Comparison of ENCODE assay signal across 13 cellular contexts in the genomic region with DNA sequence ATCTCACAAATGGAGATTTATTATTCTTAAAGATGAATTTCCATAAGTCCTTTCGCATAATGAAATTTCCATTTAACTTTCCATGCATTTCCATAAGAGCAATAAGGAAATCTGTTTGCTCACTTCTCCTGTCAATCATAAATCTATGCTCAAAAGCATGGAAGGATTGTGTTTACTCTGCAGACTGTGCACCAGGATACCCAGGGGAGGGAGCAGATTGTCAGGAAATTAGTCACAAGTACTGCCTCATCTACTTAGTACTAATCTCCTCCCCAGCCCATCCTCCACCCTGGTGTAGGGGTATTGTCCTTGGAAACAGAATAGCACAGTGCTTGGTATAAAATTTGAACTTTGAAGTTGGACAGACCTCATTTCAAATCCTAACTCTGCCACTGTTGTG. TPM values are rescaled to one million over a fixed set of nuclear protein-coding genes. Genes with fewer than 3 reads are reported as not detected.
DNase-seq lines count a peak whose midpoint lies in the region; ATAC-seq, FAIRE-seq and TF ChIP-seq lines count a peak whose summit lies in the region.
"Had no signal": no experiment of that assay in that cellular context is flagged by ENCODE, and none has a peak within 500 bp of the region (broad histone marks: within the 10 kb centered on the region; RNA-seq: fewer than 3 reads in every experiment).

No MANE protein-coding gene starts in this region.

- H3K4me2 ChIP-seq in endothelial cell of umbilical vein (ENCODE audit: insufficient read depth, low read length): no peak overlapping the region

- H4K20me1 ChIP-seq in endothelial cell of umbilical vein (replicated peaks; ENCODE audit: control insufficient read depth, extremely low read depth, insufficient read depth, low read length): no peaks in the 10 kb centered on the region

- H3K27me3 ChIP-seq in breast epithelium (no peaks in the 10 kb centered on the region), endothelial cell of umbilical vein (ENCODE audit: control insufficient read depth in 2 of 2, insufficient read depth in 2 of 2, low read length in 2 of 2) (no peaks in the 10 kb centered on the region)
- H3K27me3 ChIP-seq: heart left ventricle had no signal

- H3K4me3 ChIP-seq in breast epithelium: no peak overlapping the region
- no peak overlapping the region for H3K4me3 ChIP-seq in endothelial cell of umbilical vein (replicated peaks in 1 of 3; ENCODE audit: insufficient read depth in 1 of 3, low read depth in 1 of 3, low read length in 3 of 3)
- H3K4me3 ChIP-seq: heart left ventricle had no signal

- TF ChIP-seq POLR2A in breast epithelium (IDR thresholded peaks at IDR 0.05) (no peak), endothelial cell of umbilical vein (IDR thresholded peaks at IDR 0.05; ENCODE audit: low read depth, low read length) (no peak), GM12892 (IDR thresholded peaks at IDR 0.05; ENCODE audit: low read depth, low read length) (no peak)

- H3K36me3 Mint-ChIP-seq in MCF 10A (ENCODE audit: insufficient read depth, unreplicated experiment): no peaks in the 10 kb centered on the region
- H3K36me3 Mint-ChIP-seq in stimulated activated effector memory CD8-positive, alpha-beta T cell treated with anti-CD3 and anti-CD28 coated beads, Interleukin-12 subunit alpha, Interleukin-12 subunit beta, amount 100 ng/mL, for 72 hours: no peaks in the 10 kb centered on the region
- H3K36me3 Mint-ChIP-seq: brain had no signal

- BruUV-seq in MCF 10A (replicated peaks; lab: Mats Ljungman, UMichigan) (no TSS peak), endothelial cell of umbilical vein (replicated peaks; lab: Mats Ljungman, UMichigan) (no TSS peak)

- H3K9me1 ChIP-seq in endothelial cell of umbilical vein (replicated peaks; ENCODE audit: control insufficient read depth, extremely low read depth, insufficient read depth, low read length): no peaks in the 10 kb centered on the region

- intact Hi-C loops in MCF 10A (cut with micrococcal nuclease): no loop called here
- intact Hi-C loops in breast epithelium (cut with DNase I; ENCODE audit: low total_unique reads): no loop called here
- intact Hi-C loops in endothelial cell of umbilical vein (cut with micrococcal nuclease): no loop called here

- ATAC-seq in stimulated activated effector memory CD8-positive, alpha-beta T cell treated with anti-CD3 and anti-CD28 coated beads, Interleukin-12 subunit alpha, Interleukin-12 subunit beta, amount 100 ng/mL, for 72 hours: peak; percentile 85
- ATAC-seq: heart left ventricle had no signal

- no peak overlapping the region for H3K9ac ChIP-seq in endothelial cell of umbilical vein (replicated peaks; ENCODE audit: extremely low read depth, insufficient read depth, low read length)

- H3K4me3 Mint-ChIP-seq in MCF 10A (ENCODE audit: unreplicated experiment): no peak overlapping the region
- no peak overlapping the region for H3K4me3 Mint-ChIP-seq in stimulated activated effector memory CD8-positive, alpha-beta T cell treated with anti-CD3 and anti-CD28 coated beads, Interleukin-12 subunit alpha, Interleukin-12 subunit beta, amount 100 ng/mL, for 72 hours
- H3K4me3 Mint-ChIP-seq: brain, CD14-positive monocyte had no signal

- H3K9me3 ChIP-seq in breast epithelium: no peaks in the 10 kb centered on the region
- H3K9me3 ChIP-seq in endothelial cell of umbilical vein (replicated peaks; ENCODE audit: control insufficient read depth, insufficient read depth, low read length): no peaks in the 10 kb centered on the region
- H3K9me3 ChIP-seq: heart left ventricle had no signal

- H3K79me2 ChIP-seq in endothelial cell of umbilical vein (ENCODE audit: control insufficient read depth, insufficient read depth, low read length): no peaks in the 10 kb centered on the region

- H3K36me3 ChIP-seq in breast epithelium (no peaks in the 10 kb centered on the region), endothelial cell of umbilical vein (ENCODE audit: control insufficient read depth in 2 of 2, extremely low read depth in 1 of 2, insufficient read depth in 2 of 2, low read length in 2 of 2) (no peaks in the 10 kb centered on the region)
- H3K36me3 ChIP-seq: heart left ventricle had no signal

- H3K27ac ChIP-seq in breast epithelium: no peak overlapping the region
- no peak overlapping the region for H3K27ac ChIP-seq in endothelial cell of umbilical vein (ENCODE audit: insufficient read depth, low read depth, low read length)
- H3K27ac ChIP-seq: heart left ventricle had no signal

- H3K27ac Mint-ChIP-seq in MCF 10A (ENCODE audit: low read depth, unreplicated experiment): no peak overlapping the region
- H3K27ac Mint-ChIP-seq in stimulated activated effector memory CD8-positive, alpha-beta T cell treated with anti-CD3 and anti-CD28 coated beads, Interleukin-12 subunit alpha, Interleukin-12 subunit beta, amount 100 ng/mL, for 72 hours: no peak overlapping the region
- H3K27ac Mint-ChIP-seq: brain had no signal

- dilution Hi-C loops in endothelial cell of umbilical vein (cut with MboI; ENCODE audit: extremely low pct_ligation_motif_present, low sequenced_read_pairs): no loop called here

- DNase-seq in MCF 10A (ENCODE audit: unreplicated experiment): peak; percentile 75
- DNase-seq in breast epithelium (ENCODE audit: low spot score in 2 of 2): no peak
- DNase-seq in NCI-H524 treated with DMSO at 0.1 percent for 48 hours (lab: John Stamatoyannopoulos, UW): peak; percentile 77
- DNase-seq in endothelial cell of umbilical vein (ENCODE audit: low read depth, low spot score): peak; percentile 73
- DNase-seq in stimulated activated effector memory CD8-positive, alpha-beta T cell treated with anti-CD3 and anti-CD28 coated beads, Interleukin-12 subunit alpha, Interleukin-12 subunit beta, amount 100 ng/mL, for 72 hours (ENCODE audit: low spot score in 2 of 2): no peak
- DNase-seq in GOT3 (lab: John Stamatoyannopoulos, UW): no peak
- DNase-seq in COR-L47 (lab: John Stamatoyannopoulos, UW): no peak
- DNase-seq in GM12892 (ENCODE audit: insufficient read length): no peak
- DNase-seq: activated CD4-positive, alpha-beta T cell treated with anti-CD3 and anti-CD28 coated beads for 48 hours; heart left ventricle; stimulated activated CD4-positive, alpha-beta T cell treated with anti-CD3 and anti-CD28 coated beads, Interleukin-1b, Interleukin-23, amount 100 ng/mL, for 48 hours had no signal

- H3K9me3 Mint-ChIP-seq in MCF 10A (ENCODE audit: unreplicated experiment): no peaks in the 10 kb centered on the region
- no peaks in the 10 kb centered on the region for H3K9me3 Mint-ChIP-seq in stimulated activated effector memory CD8-positive, alpha-beta T cell treated with anti-CD3 and anti-CD28 coated beads, Interleukin-12 subunit alpha, Interleukin-12 subunit beta, amount 100 ng/mL, for 72 hours
- H3K9me3 Mint-ChIP-seq: CD14-positive monocyte had no signal

- no peaks in the 10 kb centered on the region for H3K27me3 Mint-ChIP-seq in MCF 10A (ENCODE audit: insufficient read depth, unreplicated experiment)

- CTCF ChIA-PET in MCF 10A (lab: Yijun Ruan, JAX): interaction anchor here (1.1 kb wide), 1 partner anchor 122 kb away, joined by 3 read pairs; no protein-coding TSS in a partner anchor
- CTCF ChIA-PET in endothelial cell of umbilical vein (lab: Charles Lee): no interaction called here

- H3K4me1 Mint-ChIP-seq in MCF 10A (ENCODE audit: insufficient read depth, unreplicated experiment): peaks cover 7% of the 10 kb centered on the region
- peaks cover 34% of the 10 kb centered on the region for H3K4me1 Mint-ChIP-seq in stimulated activated effector memory CD8-positive, alpha-beta T cell treated with anti-CD3 and anti-CD28 coated beads, Interleukin-12 subunit alpha, Interleukin-12 subunit beta, amount 100 ng/mL, for 72 hours
- H3K4me1 Mint-ChIP-seq: brain had no signal

- no peak overlapping the region for H2AFZ ChIP-seq in endothelial cell of umbilical vein (ENCODE audit: low read depth, low read length)

- H3K4me1 ChIP-seq in breast epithelium (no peaks in the 10 kb centered on the region), endothelial cell of umbilical vein (ENCODE audit: control insufficient read depth, extremely low read depth, insufficient read depth, low read length) (peaks cover 4% of the 10 kb centered on the region)

- no peak for TF ChIP-seq CTCF in MCF 10A (IDR thresholded peaks at IDR 0.05; ENCODE audit: unreplicated experiment)
- TF ChIP-seq CTCF in breast epithelium (IDR thresholded peaks at IDR 0.05): no peak
- no peak for TF ChIP-seq CTCF in endothelial cell of umbilical vein (IDR thresholded peaks at IDR 0.05; ENCODE audit: extremely low read depth in 1 of 2, insufficient read depth in 1 of 2, low read depth in 1 of 2, low read length in 2 of 2)

- peak; percentile 53 for FAIRE-seq in endothelial cell of umbilical vein (lab: Jason Lieb, UNC)
- FAIRE-seq in GM12892 (lab: Jason Lieb, UNC): no peak

- POLR2A ChIA-PET in MCF 10A (lab: Yijun Ruan, JAX): interaction anchor here (1.2 kb wide), 1 partner anchor 120 kb away, joined by 4 read pairs; no protein-coding TSS in a partner anchor
- POLR2A ChIA-PET in endothelial cell of umbilical vein (lab: Charles Lee): interaction anchor here (0.6 kb wide), 1 partner anchor 20 kb away, joined by 3 read pairs; no protein-coding TSS in a partner anchor

TF ChIP-seq in endothelial cell of umbilical vein, 7 proteins besides CTCF, POLR2A, EP300 and RAD21 (continues in another document):
- peak; percentile 59 for TF ChIP-seq FOS (IDR thresholded peaks at IDR 0.05; ENCODE audit: borderline replicate concordance, insufficient read depth, low read length)
- TF ChIP-seq JUN (IDR thresholded peaks at IDR 0.05; ENCODE audit: borderline replicate concordance, insufficient read depth, insufficient read length, low read depth): no peak
- TF ChIP-seq POLR2AphosphoS5 (IDR thresholded peaks at IDR 0.05; ENCODE audit: insufficient read depth, low read depth, low read length): no peak
- TF ChIP-seq EZH2 (IDR thresholded peaks at IDR 0.05; ENCODE audit: borderline replicate concordance, low read depth, low read length, severe bottlenecking): no peak
- TF ChIP-seq, protein P1, sequence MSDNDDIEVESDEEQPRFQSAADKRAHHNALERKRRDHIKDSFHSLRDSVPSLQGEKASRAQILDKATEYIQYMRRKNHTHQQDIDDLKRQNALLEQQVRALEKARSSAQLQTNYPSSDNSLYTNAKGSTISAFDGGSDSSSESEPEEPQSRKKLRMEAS (IDR thresholded peaks at IDR 0.05; ENCODE audit: insufficient read depth, insufficient read length): no peak
- no peak for TF ChIP-seq GATA2 (IDR thresholded peaks at IDR 0.05; ENCODE audit: insufficient read depth, insufficient read length, low read depth, low read length)

RNA-seq across cellular contexts. Expression of a gene that starts 24.2 kb away (rescaled TPM):
- 0.12 TPM in 2 replicates for total RNA-seq in MCF 10A (2022)
- 1 to 10 TPM; 1.8 to 5.9 (median 4.9) TPM for total RNA-seq in breast epithelium
- total RNA-seq in endothelial cell of umbilical vein: not detected in 2 replicates
- not detected in 2 replicates for polyA plus RNA-seq in endothelial cell of umbilical vein
- not detected in 2 replicates for polyA plus RNA-seq in endothelial cell of umbilical vein (2011; cell fraction: cytosol; rRNA removed)
- not detected in 2 replicates for polyA plus RNA-seq in endothelial cell of umbilical vein (2011; cell fraction: nucleus; rRNA removed)
- not detected in 2 replicates for polyA plus RNA-seq in endothelial cell of umbilical vein (2012)
- polyA minus RNA-seq in endothelial cell of umbilical vein: not detected in 2 replicates
- not detected for polyA minus RNA-seq in endothelial cell of umbilical vein (2011; cell fraction: cytosol; rRNA and poly(A)+ RNA removed)
- not detected in 2 replicates for polyA minus RNA-seq in endothelial cell of umbilical vein (2011; cell fraction: nucleus; rRNA and poly(A)+ RNA removed)
- not detected for polyA plus RNA-seq in GM12892 (2012; ENCODE audit: missing spikeins)

Comparison
In these comparisons a context has a peak if more than half of its experiments do, and no peak if none do; other contexts are left out.
1. DNase-seq: peak in MCF 10A (single experiment), NCI-H524 treated with DMSO at 0.1 percent for 48 hours (single experiment) and endothelial cell of umbilical vein (single experiment); none in breast epithelium (0 of 2), stimulated activated effector memory CD8-positive, alpha-beta T cell treated with anti-CD3 and anti-CD28 coated beads, Interleukin-12 subunit alpha, Interleukin-12 subunit beta, amount 100 ng/mL, for 72 hours (0 of 2), GOT3 (single experiment), COR-L47 (single experiment) and GM12892 (single experiment).